In genomic region chr2:205166749-205167148, GRCh38 we compare ENCODE assay signal across 1 cellular context.
TF ChIP-seq lines count a peak whose summit lies in the region.

No MANE protein-coding gene starts in this region.

TF ChIP-seq in SK-N-SH, 30 proteins besides CTCF, POLR2A, EP300 and RAD21 (continued from another document):
- TF ChIP-seq PBX3 (IDR thresholded peaks at IDR 0.05) (no peak), JUND (IDR thresholded peaks at IDR 0.05) (no peak), GABPA (IDR thresholded peaks at IDR 0.05; ENCODE audit: low read depth) (no peak)
